Comparison of ENCODE assay signal across 15 cellular contexts in the genomic region with DNA sequence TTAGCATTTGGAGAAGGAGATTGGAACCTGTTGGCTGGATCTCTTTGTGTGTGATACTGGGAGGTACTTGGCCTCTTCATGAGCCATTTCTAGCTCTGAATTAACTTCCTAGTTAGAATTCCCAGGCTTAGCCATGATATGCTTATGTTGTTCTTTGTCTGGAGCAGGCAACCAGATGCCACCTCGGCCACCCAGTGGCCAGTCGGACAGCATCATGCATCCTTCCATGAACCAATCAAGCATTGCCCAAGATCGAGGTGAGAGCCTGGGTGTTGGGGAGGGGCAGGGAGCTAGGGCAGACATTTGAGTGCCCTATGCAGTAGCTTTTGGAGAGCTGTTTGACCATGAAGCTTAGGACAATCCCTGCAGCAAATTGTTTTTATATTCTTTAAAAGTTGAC. TPM values are rescaled to one million over a fixed set of nuclear protein-coding genes. Genes with fewer than 3 reads are reported as not detected.
DNase-seq lines count a peak whose midpoint lies in the region; ATAC-seq and TF ChIP-seq lines count a peak whose summit lies in the region.
"Had no signal": no experiment of that assay in that cellular context is flagged by ENCODE, and none has a peak within 500 bp of the region (broad histone marks: within the 10 kb centered on the region; RNA-seq: fewer than 3 reads in every experiment).

No MANE protein-coding gene starts in this region.

- H2BK15ac ChIP-seq in mesenchymal stem cell (ENCODE audit: low read depth, poor library complexity, severe bottlenecking) = no peak overlapping the region

- BruUV-seq in A673 (replicated peaks; lab: Mats Ljungman, UMichigan) = no TSS peak

- peaks cover 9% of the 10 kb centered on the region for H3K4me1 Mint-ChIP-seq in activated T-cell treated with anti-CD3 and anti-CD28 coated beads, Interleukin-2, amount 50 U/mL, for 4 hours (ENCODE audit: low read depth)

- H4K12ac ChIP-seq in trophoblast cell (ENCODE audit: low read depth, low read length) = no peak overlapping the region

- no peaks in the 10 kb centered on the region for H3K79me2 ChIP-seq in trophoblast cell (ENCODE audit: control insufficient read depth, insufficient read depth, low read length, poor library complexity)

- no peaks in the 10 kb centered on the region for H3K27me3 Mint-ChIP-seq in activated T-cell treated with anti-CD3 and anti-CD28 coated beads, Interleukin-2, amount 50 U/mL, for 4 hours (ENCODE audit: low read depth)

- H2AFZ ChIP-seq in trophoblast cell (ENCODE audit: insufficient read depth, low read length, poor library complexity) (no peak overlapping the region), mesenchymal stem cell (ENCODE audit: low read depth, low read length) (no peak overlapping the region)

- TF ChIP-seq CTCF in A673 (conservative IDR thresholded peaks at IDR 0.05; ENCODE audit: low read depth, low read length) = 0 out of 2 replicates have a peak, but pooled peaks have one; percentile 17
- peak; percentile 24 for TF ChIP-seq CTCF in GM12873 (IDR thresholded peaks at IDR 0.05; ENCODE audit: insufficient read depth, low read depth, low read length, missing control alignments)
- TF ChIP-seq CTCF in WERI-Rb-1 (IDR thresholded peaks at IDR 0.05; ENCODE audit: low read depth, low read length) = peak; percentile 42

- H3K4me2 ChIP-seq in trophoblast cell (ENCODE audit: low read length) = no peak overlapping the region
- H3K4me2 ChIP-seq in mesenchymal stem cell (ENCODE audit: low read length, poor library complexity, severe bottlenecking) = no peak overlapping the region

- H3K27ac ChIP-seq in A673 (ENCODE audit: low read depth, low read length, poor library complexity, severe bottlenecking) (no peak overlapping the region), WERI-Rb-1 (no peak overlapping the region), trophoblast cell (ENCODE audit: low read depth, low read length) (no peak overlapping the region), mesenchymal stem cell (ENCODE audit: low read length, poor library complexity, severe bottlenecking) (no peak overlapping the region)

- no peak overlapping the region for H4K8ac ChIP-seq in trophoblast cell (ENCODE audit: low read depth, low read length)
- no peak overlapping the region for H4K8ac ChIP-seq in mesenchymal stem cell (ENCODE audit: low read length)

- no peak overlapping the region for H3K14ac ChIP-seq in trophoblast cell (ENCODE audit: low read length)
- no peak overlapping the region for H3K14ac ChIP-seq in mesenchymal stem cell (ENCODE audit: low read length in 2 of 2)

- intact Hi-C loops in A673 (cut with micrococcal nuclease; ENCODE audit: unreplicated experiment) (no loop called here), left colon (cut with DNase I, micrococcal nuclease) (no loop called here)

- H3K9me3 ChIP-seq in A673 (ENCODE audit: low read depth, low read length, poor library complexity, severe bottlenecking) = no peaks in the 10 kb centered on the region
- H3K9me3 ChIP-seq in WERI-Rb-1 (ENCODE audit: severe bottlenecking) = no peaks in the 10 kb centered on the region
- H3K9me3 ChIP-seq in trophoblast cell (ENCODE audit: insufficient read depth, low read depth, low read length) = peaks cover 2% of the 10 kb centered on the region
- H3K9me3 ChIP-seq in mesenchymal stem cell (ENCODE audit: control insufficient read depth, low read length) = no peaks in the 10 kb centered on the region

- H3K79me1 ChIP-seq in trophoblast cell (ENCODE audit: low read length) (no peaks in the 10 kb centered on the region), mesenchymal stem cell (replicated peaks; ENCODE audit: low read length, poor library complexity, severe bottlenecking) (peaks cover 37% of the 10 kb centered on the region)

- no peak overlapping the region for H2BK120ac ChIP-seq in trophoblast cell (ENCODE audit: insufficient read depth, low read length, poor library complexity)
- H2BK120ac ChIP-seq in mesenchymal stem cell (ENCODE audit: low read depth, low read length) = no peak overlapping the region

- H2BK5ac ChIP-seq in trophoblast cell (ENCODE audit: low read depth, low read length, poor library complexity) (no peak overlapping the region), mesenchymal stem cell (ENCODE audit: low read depth, low read length, poor library complexity, severe bottlenecking) (no peak overlapping the region)

- no peak overlapping the region for H2AK5ac ChIP-seq in trophoblast cell (ENCODE audit: low read length)
- no peak overlapping the region for H2AK5ac ChIP-seq in mesenchymal stem cell (ENCODE audit: low read length, severe bottlenecking)

- H3K36me3 ChIP-seq in A673 (ENCODE audit: insufficient read depth, low read length, poor library complexity, severe bottlenecking) (peaks cover 80% of the 10 kb centered on the region), WERI-Rb-1 (peaks cover 94% of the 10 kb centered on the region), trophoblast cell (ENCODE audit: control insufficient read depth in 1 of 2, insufficient read depth in 2 of 2, low read length in 2 of 2) (peaks cover 45 to 62% of the 10 kb centered on the region in 2 experiments), mesenchymal stem cell (ENCODE audit: control insufficient read depth in 1 of 2, insufficient read depth in 2 of 2, low read depth in 1 of 2, low read length in 2 of 2) (peaks cover 49 to 67% of the 10 kb centered on the region in 2 experiments)

- peaks cover 39% of the 10 kb centered on the region for H3K36me3 Mint-ChIP-seq in activated T-cell treated with anti-CD3 and anti-CD28 coated beads, Interleukin-2, amount 50 U/mL, for 4 hours (ENCODE audit: insufficient read depth)

- POLR2A ChIA-PET in A673 (lab: Charles Lee; ENCODE audit: low non-redundant PET) = no interaction called here

- H3K4me3 ChIP-seq in A673 (ENCODE audit: low read depth, low read length, poor library complexity, severe bottlenecking) (no peak overlapping the region), WERI-Rb-1 (ENCODE audit: low read depth, low read length) (no peak overlapping the region), trophoblast cell (ENCODE audit: low read depth, low read length) (no peak overlapping the region), mesenchymal stem cell (ENCODE audit: insufficient read depth in 1 of 2, low read depth in 1 of 2, low read length in 2 of 2) (no peak overlapping the region)

- no peaks in the 10 kb centered on the region for H3K4me1 ChIP-seq in A673 (ENCODE audit: insufficient read depth, low read length, poor library complexity, severe bottlenecking)
- no peaks in the 10 kb centered on the region for H3K4me1 ChIP-seq in trophoblast cell (ENCODE audit: control insufficient read depth in 1 of 2, insufficient read depth in 2 of 2, low read length in 2 of 2)
- peaks cover 3% of the 10 kb centered on the region for H3K4me1 ChIP-seq in mesenchymal stem cell (ENCODE audit: control insufficient read depth, insufficient read depth, low read depth, low read length)

- no peak overlapping the region for H2BK12ac ChIP-seq in trophoblast cell (ENCODE audit: low read length)
- no peak overlapping the region for H2BK12ac ChIP-seq in mesenchymal stem cell (ENCODE audit: low read length in 2 of 2)

- no peak overlapping the region for H4K91ac ChIP-seq in trophoblast cell (ENCODE audit: low read depth, low read length)
- no peak overlapping the region for H4K91ac ChIP-seq in mesenchymal stem cell (ENCODE audit: low read length)

- no peak overlapping the region for H3K4me3 Mint-ChIP-seq in activated T-cell treated with anti-CD3 and anti-CD28 coated beads, Interleukin-2, amount 50 U/mL, for 4 hours
- H3K4me3 Mint-ChIP-seq: nephron had no signal

- H3K23ac ChIP-seq in trophoblast cell (ENCODE audit: low read length) (no peak overlapping the region), mesenchymal stem cell (ENCODE audit: low read length in 2 of 2) (no peak overlapping the region)

- no peak for DNase-seq in A673 (ENCODE audit: low spot score)
- DNase-seq in WERI-Rb-1 = no peak
- no peak for DNase-seq in left colon
- DNase-seq in trophoblast cell = no peak
- DNase-seq in mesenchymal stem cell = no peak
- no peak for DNase-seq in CD1c-positive myeloid dendritic cell (ENCODE audit: extremely low spot score)
- DNase-seq in activated T-cell treated with anti-CD3 and anti-CD28 coated beads, Interleukin-2, amount 50 U/mL, for 4 hours = no peak
- DNase-seq: activated CD4-positive, alpha-beta T cell treated with anti-CD3 and anti-CD28 coated beads for 4 hours; activated naive CD4-positive, alpha-beta T cell; effector memory CD4-positive, alpha-beta T cell; NCI-H2081 treated with DMSO at 0.1 percent for 48 hours; SHP77; stimulated activated naive CD8-positive, alpha-beta T cell treated with anti-CD3 and anti-CD28 coated beads, Interleukin-15, Interleukin-2, amounts not matched to agents 100 U/mL and 50 U/mL, for 24 hours had no signal

- ATAC-seq in left colon = peak; percentile 37
- no peak for ATAC-seq in activated T-cell treated with anti-CD3 and anti-CD28 coated beads, Interleukin-2, amount 50 U/mL, for 4 hours
- ATAC-seq: stimulated activated naive CD8-positive, alpha-beta T cell treated with anti-CD3 and anti-CD28 coated beads, Interleukin-15, Interleukin-2, amounts not matched to agents 100 U/mL and 50 U/mL, for 24 hours had no signal

- H3K9me3 Mint-ChIP-seq in activated T-cell treated with anti-CD3 and anti-CD28 coated beads, Interleukin-2, amount 50 U/mL, for 4 hours = no peaks in the 10 kb centered on the region
- H3K9me3 Mint-ChIP-seq: nephron had no signal

- H3K9ac ChIP-seq in trophoblast cell (ENCODE audit: low read length) (no peak overlapping the region), mesenchymal stem cell (ENCODE audit: low read length) (no peak overlapping the region)

- H3K4ac ChIP-seq in trophoblast cell (ENCODE audit: low read depth, low read length) (no peak overlapping the region), mesenchymal stem cell (ENCODE audit: low read depth in 1 of 2, low read length in 2 of 2) (no peak overlapping the region)

- CTCF ChIA-PET in A673 (lab: Charles Lee) = no interaction called here

- no CpG with 5 or more reads among the region's 3 CpGs for WGBS in trophoblast cell (ENCODE audit: extremely low coverage, insufficient coverage, insufficient read length)
- WGBS in mesenchymal stem cell = 95% methylated on average over 3 of the region's 3 CpGs

- H3K27me3 ChIP-seq in A673 (replicated peaks; ENCODE audit: insufficient read depth, low read depth, low read length, poor library complexity) (no peaks in the 10 kb centered on the region), WERI-Rb-1 (ENCODE audit: insufficient read depth, low read depth, severe bottlenecking) (no peaks in the 10 kb centered on the region), trophoblast cell (ENCODE audit: insufficient read depth, low read length) (no peaks in the 10 kb centered on the region), mesenchymal stem cell (ENCODE audit: control insufficient read depth in 1 of 2, insufficient read depth in 1 of 2, low read length in 2 of 2) (no peaks in the 10 kb centered on the region)

- no peak overlapping the region for H3K18ac ChIP-seq in trophoblast cell (ENCODE audit: low read length)
- no peak overlapping the region for H3K18ac ChIP-seq in mesenchymal stem cell (ENCODE audit: low read depth in 1 of 2, low read length in 2 of 2)

RNA-seq across cellular contexts. Expression of a gene that starts 26.5 kb away (rescaled TPM):
- total RNA-seq in A673 (2021) (4.9 and 9.1 TPM in 2 replicates), left colon (10 to 100 TPM; 17.1 to 18.6 TPM)
- 6.1 and 6.5 TPM in 2 replicates for polyA plus RNA-seq in trophoblast cell (2013)
- polyA plus RNA-seq in mesenchymal stem cell (2013, experiment 1 of 2) = 8.1 TPM
- 8.6 TPM for polyA plus RNA-seq in mesenchymal stem cell (2013, experiment 2 of 2)
- 10 to 100 TPM in 2 of 3 donors, 1 to 10 TPM in 1; 8.4 to 11.2 (median 10.4) TPM for total RNA-seq in activated T-cell treated with anti-CD3 and anti-CD28 coated beads, Interleukin-2, amount 50 U/mL, for 4 hours
